Comparison of ENCODE assay signal across 25 cellular contexts in genomic region chr9:120773218-120773617, GRCh38. TPM values are rescaled to one million over a fixed set of nuclear protein-coding genes. Genes with fewer than 3 reads are reported as not detected.
A peak's percentile ranks its signal among the peaks of the same experiment; 100 is the strongest.
DNase-seq lines count a peak whose midpoint lies in the region; ATAC-seq, FAIRE-seq and TF ChIP-seq lines count a peak whose summit lies in the region.
"Had no signal": no experiment of that assay in that cellular context is flagged by ENCODE, and none has a peak within 500 bp of the region (broad histone marks: within the 10 kb centered on the region; RNA-seq: fewer than 3 reads in every experiment).

No MANE protein-coding gene starts in this region.

- CTCF ChIA-PET in HepG2 (lab: Yijun Ruan, JAX; ENCODE audit: low intra/inter-chr PET ratio, low total read pairs) (no interaction called here), GM12878 (lab: Yijun Ruan, JAX) (interaction anchor here (0.7 to 2.2 kb wide), 4 partner anchors 14 to 287 kb away, joined by 4 to 7 read pairs (median 4); no protein-coding TSS in a partner anchor)

- H3K4me2 ChIP-seq in HepG2 (ENCODE audit: low read depth, low read length) (no peak overlapping the region), GM12878 (ENCODE audit: control insufficient read depth, insufficient read depth) (no peak overlapping the region), hepatocyte (no peak overlapping the region)
- H3K4me2 ChIP-seq: BLaER1 had no signal

- no peaks in the 10 kb centered on the region for H3K9me2 ChIP-seq in hepatocyte (replicated peaks; ENCODE audit: insufficient read depth)

- H3K9ac ChIP-seq in HepG2 (ENCODE audit: insufficient read depth, low read depth, low read length) (no peak overlapping the region), GM12878 (ENCODE audit: control insufficient read depth, insufficient read depth, low read length) (no peak overlapping the region)
- H3K9ac ChIP-seq: BLaER1 had no signal

- H3K36me3 ChIP-seq in HepG2 (replicated peaks in 1 of 2; ENCODE audit: control insufficient read depth in 1 of 2, insufficient read depth in 2 of 2, low read length in 2 of 2) (peaks cover 6 to 50% of the 10 kb centered on the region in 2 experiments), right lobe of liver (peaks cover 0 to 60% (median 5%) of the 10 kb centered on the region in 4 donors), GM12878 (ENCODE audit: control insufficient read depth in 2 of 2, insufficient read depth in 2 of 2, low read length in 1 of 2) (peaks cover 2 to 38% of the 10 kb centered on the region in 2 experiments; a peak in 3 of 4 replicates), hepatocyte (replicated peaks; ENCODE audit: insufficient read depth, low read depth) (no peaks in the 10 kb centered on the region)

- TF ChIP-seq POLR2A in HepG2 (IDR thresholded peaks at IDR 0.05; ENCODE audit: insufficient read depth in 1 of 2, low read depth in 2 of 2, low read length in 2 of 2), result no peak
- no peak for TF ChIP-seq POLR2A in right lobe of liver (IDR thresholded peaks at IDR 0.05)
- TF ChIP-seq POLR2A in GM12878 (IDR thresholded peaks at IDR 0.05; ENCODE audit: low read depth, low read length), result no peak

- H3K4me1 ChIP-seq in HepG2 (ENCODE audit: insufficient read depth, low read length) (peaks cover 38% of the 10 kb centered on the region), right lobe of liver (peaks cover 0 to 5% (median under 1%) of the 10 kb centered on the region in 4 donors), GM12878 (ENCODE audit: control insufficient read depth, insufficient read depth, low read length) (no peaks in the 10 kb centered on the region), hepatocyte (ENCODE audit: insufficient read depth) (peaks cover 24% of the 10 kb centered on the region)
- H3K4me1 ChIP-seq: BE2C, BLaER1 had no signal

- BruUV-seq in HepG2 (replicated peaks; lab: Mats Ljungman, UMichigan), result no TSS peak
- no TSS peak for BruUV-seq in GM12878 (replicated peaks; lab: Mats Ljungman, UMichigan)

- no peak for ATAC-seq in HepG2
- ATAC-seq in right lobe of liver, result no peak
- no peak for ATAC-seq in GM12878
- ATAC-seq in HG02678 (IDR thresholded peaks at IDR 0.05; ENCODE audit: unreplicated experiment), result no peak

- no peak overlapping the region for H3K27ac ChIP-seq in HepG2 (ENCODE audit: extremely low read length, insufficient read depth, low read length)
- H3K27ac ChIP-seq in right lobe of liver, result no peak overlapping the region
- H3K27ac ChIP-seq in GM12878 (ENCODE audit: control insufficient read depth, insufficient read depth), result no peak overlapping the region
- peak overlapping the region; percentile 48 for H3K27ac ChIP-seq in hepatocyte
- H3K27ac ChIP-seq: 22Rv1, BLaER1 had no signal

- H4K20me1 ChIP-seq in HepG2 (ENCODE audit: insufficient read depth, low read length) (no peaks in the 10 kb centered on the region), GM12878 (ENCODE audit: control insufficient read depth, insufficient read depth) (no peaks in the 10 kb centered on the region), hepatocyte (ENCODE audit: insufficient read depth, poor library complexity, severe bottlenecking) (no peaks in the 10 kb centered on the region)
- H4K20me1 ChIP-seq: BLaER1 had no signal

- H3K27me3 ChIP-seq in HepG2 (ENCODE audit: control insufficient read depth in 1 of 2, insufficient read depth in 2 of 2, low read length in 2 of 2), result no peaks in the 10 kb centered on the region
- no peaks in the 10 kb centered on the region for H3K27me3 ChIP-seq in right lobe of liver
- H3K27me3 ChIP-seq in GM12878 (replicated peaks in 1 of 2; ENCODE audit: control insufficient read depth in 2 of 2, insufficient read depth in 2 of 2, low read length in 1 of 2), result no peaks in the 10 kb centered on the region
- no peaks in the 10 kb centered on the region for H3K27me3 ChIP-seq in hepatocyte
- H3K27me3 ChIP-seq: BE2C, BLaER1 had no signal

- in situ Hi-C loops in HepG2 (cut with HindIII; ENCODE audit: extremely low pct_ligation_motif_present, low pct_unique_long_range_greater_than_20kb), result no loop called here
- in situ Hi-C loops in GM12878 (cut with MboI), result no loop called here

- no peak for TF ChIP-seq EP300 in HepG2 (IDR thresholded peaks at IDR 0.05; ENCODE audit: low read depth in 2 of 2, low read length in 2 of 2)
- no peak for TF ChIP-seq EP300 in HepG2 (CRISPR knock-in tag; IDR thresholded peaks at IDR 0.05; ENCODE audit: borderline replicate concordance)
- TF ChIP-seq EP300 in GM12878 (IDR thresholded peaks at IDR 0.05; ENCODE audit: borderline replicate concordance in 1 of 2, control insufficient read depth in 1 of 2, low read depth in 2 of 2, low read length in 2 of 2), result no peak

- no peak for TF ChIP-seq RAD21 in HepG2 (CRISPR knock-in tag; IDR thresholded peaks at IDR 0.05)
- no peak for TF ChIP-seq RAD21 in GM12878 (IDR thresholded peaks at IDR 0.05; ENCODE audit: insufficient read depth, low read depth, low read length)

- intact Hi-C loops in HepG2 (cut with micrococcal nuclease; ENCODE audit: unreplicated experiment) (no loop called here), right lobe of liver (cut with DNase I) (no loop called here), GM12878 (cut with micrococcal nuclease; ENCODE audit: unreplicated experiment) (no loop called here)

- H3K79me2 ChIP-seq in HepG2 (ENCODE audit: insufficient read depth, low read length) (peaks cover 4% of the 10 kb centered on the region), GM12878 (ENCODE audit: control insufficient read depth, insufficient read depth, low read length) (no peaks in the 10 kb centered on the region), hepatocyte (peaks cover 13% of the 10 kb centered on the region)

- H3K4me3 ChIP-seq in HepG2 (replicated peaks in 1 of 3; ENCODE audit: insufficient read depth in 1 of 3, low read depth in 2 of 3, low read length in 3 of 3) (no peak overlapping the region), right lobe of liver (no peak overlapping the region), GM12878 (no peak overlapping the region), hepatocyte (no peak overlapping the region)
- H3K4me3 ChIP-seq: BLaER1 had no signal

- no peak for DNase-seq in HepG2 (ENCODE audit: low spot score)
- no peak for DNase-seq in right lobe of liver
- no peak for DNase-seq in GM12878 (ENCODE audit: low read depth, low spot score)
- peak; percentile 23 for DNase-seq in hepatocyte (ENCODE audit: low spot score)
- DNase-seq in NCI-H446 (lab: John Stamatoyannopoulos, UW), result no peak
- DNase-seq in NCI-H2029 (lab: John Stamatoyannopoulos, UW), result no peak
- DNase-seq: ACHN; BE2C; C1 segment of cervical spinal cord; CD4-positive, alpha-beta memory T cell; CD4-positive, CD25-positive, alpha-beta regulatory T cell; CD8-positive, alpha-beta memory T cell; COR-L47; DMS 273 treated with DMSO at 0.1 percent for 48 hours; DMS153; DMS53; DMS79; DND-41; EL; GDM1 had no signal

- SMC1A ChIA-PET in GM12878 (lab: Charles Lee; ENCODE audit: uncharacterized antibody, unreplicated experiment), result interaction anchor here (0.9 to 1.2 kb wide), 2 partner anchors 12 to 287 kb away, joined by 3 to 4 read pairs; no protein-coding TSS in a partner anchor

- H2AFZ ChIP-seq in HepG2 (ENCODE audit: low read length), result no peak overlapping the region
- no peak overlapping the region for H2AFZ ChIP-seq in GM12878 (ENCODE audit: control insufficient read depth, low read depth, low read length)
- H2AFZ ChIP-seq in hepatocyte, result no peak overlapping the region

- TF ChIP-seq CTCF in HepG2 (CRISPR knock-in tag; IDR thresholded peaks at IDR 0.05) (no peak), right lobe of liver (IDR thresholded peaks at IDR 0.05) (no peak), GM12878 (IDR thresholded peaks at IDR 0.05 in 2 of 3, conservative IDR thresholded peaks at IDR 0.05 in 1 of 3; ENCODE audit: control insufficient read depth in 2 of 3, extremely low read depth in 1 of 3, insufficient read depth in 1 of 3, low read depth in 3 of 3, low read length in 3 of 3) (no peak), hepatocyte (IDR thresholded peaks at IDR 0.05; ENCODE audit: poor library complexity) (no peak)

- RAD21 ChIA-PET in GM12878 (lab: Charles Lee; ENCODE audit: unreplicated experiment), result no interaction called here

- POLR2A ChIA-PET in HepG2 (lab: Yijun Ruan, JAX) (interaction anchor here (2.1 kb wide), 1 partner anchor 19 kb away, joined by 7 read pairs; the partner anchor contains the start of gene FBXW2), GM12878 (lab: Charles Lee) (interaction anchor here (0.9 kb wide), 1 partner anchor 75 kb away, joined by 4 read pairs; no protein-coding TSS in a partner anchor)

- WGBS in HepG2 (ENCODE audit: low lambda C conversion rate), result 94% methylated on average over 4 of the region's 4 CpGs
- WGBS in right lobe of liver (ENCODE audit: insufficient coverage, low coverage, low lambda C conversion rate, missing lambda C conversion rate), result 71% methylated on average over 4 of the region's 4 CpGs
- 97% methylated on average over 4 of the region's 4 CpGs for WGBS in GM12878 (ENCODE audit: insufficient coverage, insufficient replicate concordance, low lambda C conversion rate, missing lambda C conversion rate)
- 83% methylated on average over 4 of the region's 4 CpGs for WGBS in hepatocyte (ENCODE audit: low lambda C conversion rate, missing lambda C conversion rate)

- no peaks in the 10 kb centered on the region for H3K9me3 ChIP-seq in HepG2 (ENCODE audit: low read length)
- H3K9me3 ChIP-seq in right lobe of liver, result no peaks in the 10 kb centered on the region
- no peaks in the 10 kb centered on the region for H3K9me3 ChIP-seq in GM12878 (replicated peaks; ENCODE audit: control insufficient read depth, insufficient read depth, low read length)
- H3K9me3 ChIP-seq in hepatocyte (ENCODE audit: low read depth), result no peaks in the 10 kb centered on the region
- H3K9me3 ChIP-seq: BE2C, BLaER1 had no signal

- FAIRE-seq in HepG2 (lab: Jason Lieb, UNC) (no peak), GM12878 (lab: Jason Lieb, UNC) (peak; percentile 7)
- FAIRE-seq: GM12891, GM19239 had no signal

RNA-seq across cellular contexts. Expression of gene FBXW2, which starts 20.0 kb away (rescaled TPM):
- total RNA-seq in HepG2 (2016; rRNA removed; fragmentation: Illumina TruSeq; extraction: Trizol), result 43.1 and 55.2 TPM in 2 replicates
- 13.6 and 16.4 TPM in 2 replicates for total RNA-seq in HepG2 (2016; cell fraction: cytosol; rRNA removed; fragmentation: Illumina TruSeq; extraction: Trizol; ENCODE audit: low read depth)
- total RNA-seq in HepG2 (2016; cell fraction: insoluble cytoplasmic fraction; rRNA removed; fragmentation: Illumina TruSeq; extraction: Trizol), result 46.9 and 47.7 TPM in 2 replicates
- total RNA-seq in HepG2 (2016; cell fraction: membrane; rRNA removed; fragmentation: Illumina TruSeq; extraction: Trizol), result 41.5 and 42.1 TPM in 2 replicates
- 48.1 and 51.0 TPM in 2 replicates for total RNA-seq in HepG2 (2016; cell fraction: nucleus; rRNA removed; fragmentation: Illumina TruSeq; extraction: Trizol)
- 30.9 and 35.4 TPM in 2 replicates for polyA plus RNA-seq in HepG2 (2011; rRNA removed)
- 23.4 and 28.9 TPM in 2 replicates for polyA plus RNA-seq in HepG2 (2011; cell fraction: cytosol; rRNA removed)
- polyA plus RNA-seq in HepG2 (2011; cell fraction: nucleus; rRNA removed), result 30.6 and 35.1 TPM in 2 replicates
- polyA plus RNA-seq in HepG2 (2012), result 20.7 and 22.2 TPM in 2 replicates
- 17.7 and 25.1 TPM in 2 replicates for polyA plus RNA-seq in HepG2 (2016; cell fraction: cytosol; fragmentation: Illumina TruSeq; extraction: Trizol; ENCODE audit: low read depth)
- 47.5 and 52.1 TPM in 2 replicates for polyA plus RNA-seq in HepG2 (2016; cell fraction: insoluble cytoplasmic fraction; fragmentation: Illumina TruSeq; extraction: Trizol; ENCODE audit: low read depth)
- polyA plus RNA-seq in HepG2 (2016; cell fraction: membrane; fragmentation: Illumina TruSeq; extraction: Trizol; ENCODE audit: low read depth), result 40.6 and 40.8 TPM in 2 replicates
- polyA plus RNA-seq in HepG2 (2016; cell fraction: nucleus; fragmentation: Illumina TruSeq; extraction: Trizol; ENCODE audit: insufficient read depth, low read depth), result 68.4 and 72.5 TPM in 2 replicates
- polyA minus RNA-seq in HepG2 (2011; rRNA and poly(A)+ RNA removed; ENCODE audit: low replicate concordance), result 26.3 and 75.5 TPM in 2 replicates
- 16.9 and 17.3 TPM in 2 replicates for polyA minus RNA-seq in HepG2 (2011; cell fraction: cytosol; rRNA and poly(A)+ RNA removed)
- polyA minus RNA-seq in HepG2 (2011; cell fraction: nucleus; rRNA and poly(A)+ RNA removed), result 62.8 and 65.0 TPM in 2 replicates
- total RNA-seq in right lobe of liver, result 10 to 100 TPM; 26.5 to 42.5 (median 35.6) TPM
- 49.0 and 55.4 TPM in 2 replicates for total RNA-seq in GM12878 (2013; cell fraction: nucleolus; rRNA removed)
- total RNA-seq in GM12878 (2014; rRNA removed), result 20.8 and 24.0 TPM in 2 replicates
- 23.8 and 28.0 TPM in 2 replicates for total RNA-seq in GM12878 (2014; rRNA removed; fragmentation: Illumina TruSeq; extraction: Trizol)
- total RNA-seq in GM12878 (2021), result 55.0 and 56.9 TPM in 2 replicates
- polyA plus RNA-seq in GM12878 (2011; ENCODE audit: low read depth), result 8.7 TPM
- polyA plus RNA-seq in GM12878 (2011; rRNA removed), result 52.4 and 62.0 TPM in 2 replicates
- 34.4 and 35.7 TPM in 2 replicates for polyA plus RNA-seq in GM12878 (2011; cell fraction: cytosol; rRNA removed)
- 22.6 and 28.6 TPM in 2 replicates for polyA plus RNA-seq in GM12878 (2011; cell fraction: nucleus; rRNA removed)
- polyA plus RNA-seq in GM12878 (2012), result 17.5 and 17.6 TPM in 2 replicates
- polyA plus RNA-seq in GM12878 (2014; fragmentation: Illumina TruSeq; extraction: Trizol), result 38.7 and 45.2 TPM in 2 replicates
- 1 to 10 TPM; 2.9 to 3.0 TPM for polyA plus RNA-seq in GM12878 (2014; fragmentation: Nextera tagmentation; extraction: Ambion mirVana)
- 41.4 and 43.7 TPM in 2 replicates for polyA plus RNA-seq in GM12878 (2014; rRNA removed)
- polyA plus RNA-seq in GM12878 (2016; fragmentation: Nextera tagmentation; extraction: Ambion mirVana), result 10 to 100 TPM; 39.4 to 42.1 TPM
- polyA minus RNA-seq in GM12878 (2011; rRNA and poly(A)+ RNA removed), result 43.9 and 62.9 TPM in 2 replicates
- polyA minus RNA-seq in GM12878 (2011; cell fraction: cytosol; rRNA and poly(A)+ RNA removed), result 13.4 and 18.0 TPM in 2 replicates
- 18.5 and 34.7 TPM in 2 replicates for polyA minus RNA-seq in GM12878 (2011; cell fraction: nucleus; rRNA and poly(A)+ RNA removed)
- total RNA-seq in hepatocyte, result 52.0 and 54.5 TPM in 2 replicates
- 30.1 and 34.6 TPM in 2 replicates for polyA plus RNA-seq in hepatocyte

RNA-seq across cellular contexts. Expression of gene MEGF9, which starts 58.9 kb away (rescaled TPM):
- total RNA-seq in HepG2 (2016; rRNA removed; fragmentation: Illumina TruSeq; extraction: Trizol), result 3.1 and 3.3 TPM in 2 replicates
- 0.71 and 0.88 TPM in 2 replicates for total RNA-seq in HepG2 (2016; cell fraction: cytosol; rRNA removed; fragmentation: Illumina TruSeq; extraction: Trizol; ENCODE audit: low read depth)
- total RNA-seq in HepG2 (2016; cell fraction: insoluble cytoplasmic fraction; rRNA removed; fragmentation: Illumina TruSeq; extraction: Trizol), result 3.1 and 3.7 TPM in 2 replicates
- 4.3 and 4.5 TPM in 2 replicates for total RNA-seq in HepG2 (2016; cell fraction: membrane; rRNA removed; fragmentation: Illumina TruSeq; extraction: Trizol)
- total RNA-seq in HepG2 (2016; cell fraction: nucleus; rRNA removed; fragmentation: Illumina TruSeq; extraction: Trizol), result 3.8 and 3.9 TPM in 2 replicates
- 3.3 and 3.6 TPM in 2 replicates for polyA plus RNA-seq in HepG2 (2011; rRNA removed)
- polyA plus RNA-seq in HepG2 (2011; cell fraction: cytosol; rRNA removed), result 1.7 and 3.4 TPM in 2 replicates
- 0.82 and 1.6 TPM in 2 replicates for polyA plus RNA-seq in HepG2 (2011; cell fraction: nucleus; rRNA removed)
- polyA plus RNA-seq in HepG2 (2012), result 6.3 and 6.4 TPM in 2 replicates
- polyA plus RNA-seq in HepG2 (2016; cell fraction: cytosol; fragmentation: Illumina TruSeq; extraction: Trizol; ENCODE audit: low read depth), result 0.44 and 0.52 TPM in 2 replicates
- polyA plus RNA-seq in HepG2 (2016; cell fraction: insoluble cytoplasmic fraction; fragmentation: Illumina TruSeq; extraction: Trizol; ENCODE audit: low read depth), result 3.5 and 4.3 TPM in 2 replicates
- polyA plus RNA-seq in HepG2 (2016; cell fraction: membrane; fragmentation: Illumina TruSeq; extraction: Trizol; ENCODE audit: low read depth), result 2.7 and 2.9 TPM in 2 replicates
- 4.6 and 4.7 TPM in 2 replicates for polyA plus RNA-seq in HepG2 (2016; cell fraction: nucleus; fragmentation: Illumina TruSeq; extraction: Trizol; ENCODE audit: insufficient read depth, low read depth)
- 2.5 and 6.5 TPM in 2 replicates for polyA minus RNA-seq in HepG2 (2011; rRNA and poly(A)+ RNA removed; ENCODE audit: low replicate concordance)
- polyA minus RNA-seq in HepG2 (2011; cell fraction: cytosol; rRNA and poly(A)+ RNA removed), result 4.0 and 5.0 TPM in 2 replicates
- 1.9 and 4.0 TPM in 2 replicates for polyA minus RNA-seq in HepG2 (2011; cell fraction: nucleus; rRNA and poly(A)+ RNA removed)
- total RNA-seq in right lobe of liver, result 10 to 100 TPM; 26.8 to 49.0 (median 38.2) TPM
- total RNA-seq in GM12878 (2013; cell fraction: nucleolus; rRNA removed), result 0.44 and 0.64 TPM in 2 replicates
- 3.0 and 3.7 TPM in 2 replicates for total RNA-seq in GM12878 (2014; rRNA removed)
- total RNA-seq in GM12878 (2014; rRNA removed; fragmentation: Illumina TruSeq; extraction: Trizol), result 4.0 TPM in 2 replicates
- 3.8 and 4.3 TPM in 2 replicates for total RNA-seq in GM12878 (2021)
- 1.1 TPM for polyA plus RNA-seq in GM12878 (2011; ENCODE audit: low read depth)
- polyA plus RNA-seq in GM12878 (2011; rRNA removed), result 0.71 and 0.84 TPM in 2 replicates
- polyA plus RNA-seq in GM12878 (2011; cell fraction: cytosol; rRNA removed), result 0.43 and 0.52 TPM in 2 replicates
- 0.13 and 0.32 TPM in 2 replicates for polyA plus RNA-seq in GM12878 (2011; cell fraction: nucleus; rRNA removed)
- polyA plus RNA-seq in GM12878 (2012), result 1.7 and 2.3 TPM in 2 replicates
- 5.1 and 5.2 TPM in 2 replicates for polyA plus RNA-seq in GM12878 (2014; fragmentation: Illumina TruSeq; extraction: Trizol)
- polyA plus RNA-seq in GM12878 (2014; fragmentation: Nextera tagmentation; extraction: Ambion mirVana), result 1 to 10 TPM; 1.4 to 1.6 TPM
- 2.5 and 2.8 TPM in 2 replicates for polyA plus RNA-seq in GM12878 (2014; rRNA removed)
- 1 to 10 TPM; 1.8 to 2.4 TPM for polyA plus RNA-seq in GM12878 (2016; fragmentation: Nextera tagmentation; extraction: Ambion mirVana)
- 0.66 and 0.72 TPM in 2 replicates for polyA minus RNA-seq in GM12878 (2011; rRNA and poly(A)+ RNA removed)
- 0.27 and 0.62 TPM in 2 replicates for polyA minus RNA-seq in GM12878 (2011; cell fraction: cytosol; rRNA and poly(A)+ RNA removed)
- polyA minus RNA-seq in GM12878 (2011; cell fraction: nucleus; rRNA and poly(A)+ RNA removed), result 0.12 and 0.57 TPM in 2 replicates
- 23.9 and 27.4 TPM in 2 replicates for total RNA-seq in hepatocyte
- polyA plus RNA-seq in hepatocyte, result 6.4 and 10.3 TPM in 2 replicates
